Comparison of ENCODE assay signal across 8 cellular contexts in genomic region chr17:28896884-28897768, GRCh38. TPM values are rescaled to one million over a fixed set of nuclear protein-coding genes. Genes with fewer than 3 reads are reported as not detected.
DNase-seq lines count a peak whose midpoint lies in the region; ATAC-seq and TF ChIP-seq lines count a peak whose summit lies in the region.

FLOT2 (minus strand) TSS chr17:28897733; CDS start chr17:28897574, 159 bp downstream.

- H2BK120ac ChIP-seq in neuronal stem cell (ENCODE audit: low read depth, low read length), result no peak within 1 kb of the TSS

- WGBS in neuronal stem cell (ENCODE audit: extremely low coverage in 2 of 2, insufficient read length in 2 of 2, insufficient replicate concordance in 1 of 2), 2 donors, result no CpG with 5 or more reads among the region's 73 CpGs

- peak within 1 kb of the TSS; percentile 44 to 63; a peak in 3 of 4 replicates for H3K4me3 ChIP-seq in DND-41 (ENCODE audit: low read depth in 1 of 2, low read length in 2 of 2)
- peak within 1 kb of the TSS; percentile 94 for H3K4me3 ChIP-seq in HUES6 (ENCODE audit: low read depth, low read length)
- H3K4me3 ChIP-seq in fibroblast of villous mesenchyme (ENCODE audit: low read depth, low read length), result peak within 1 kb of the TSS; percentile 87
- peak within 1 kb of the TSS; percentile 69 to 96 for H3K4me3 ChIP-seq in neuronal stem cell (ENCODE audit: low read length in 2 of 2)

- H3K27ac ChIP-seq in DND-41 (ENCODE audit: low read length) (peak within 1 kb of the TSS; percentile 72), HUES6 (ENCODE audit: low read depth, low read length) (peak within 1 kb of the TSS; percentile 74; the same call in 1 of the 2 replicates), neuronal stem cell (replicated peaks; ENCODE audit: low read length) (peak within 1 kb of the TSS; percentile 79)

- peak within 1 kb of the TSS; percentile 91 for H3K4me2 ChIP-seq in DND-41 (ENCODE audit: insufficient read depth, low read length)
- H3K4me2 ChIP-seq in neuronal stem cell (ENCODE audit: insufficient read depth, low read length, poor library complexity, severe bottlenecking), result peak within 1 kb of the TSS; percentile 70

- H3K9ac ChIP-seq in DND-41 (ENCODE audit: low read depth, low read length) (peak within 1 kb of the TSS; percentile 76), HUES6 (ENCODE audit: low read length) (peak within 1 kb of the TSS; percentile 73), neuronal stem cell (ENCODE audit: low read depth, low read length, poor library complexity) (peak within 1 kb of the TSS; percentile 95)

- no peak within 1 kb of the TSS for H3K4ac ChIP-seq in neuronal stem cell (ENCODE audit: low read length)

- H3K27me3 ChIP-seq in DND-41 (ENCODE audit: insufficient read depth, low read length, poor library complexity) (no peaks in the 10 kb centered on the region), HUES6 (ENCODE audit: control insufficient read depth, insufficient read depth, low read length) (no peaks in the 10 kb centered on the region), neuronal stem cell (ENCODE audit: control insufficient read depth in 3 of 3, insufficient read depth in 3 of 3, low read depth in 1 of 3, low read length in 3 of 3) (no peaks in the 10 kb centered on the region)

- peak within 1 kb of the TSS; percentile 50 for H2AK5ac ChIP-seq in neuronal stem cell (ENCODE audit: low read depth, low read length)

- H3K14ac ChIP-seq in neuronal stem cell (ENCODE audit: low read length), result peak within 1 kb of the TSS; percentile 50

- DNase-seq in DND-41 (peak; percentile 77), RKO (ENCODE audit: low spot score) (peak; percentile 48), fibroblast of villous mesenchyme (ENCODE audit: low read depth) (peak; percentile 64), neuronal stem cell (ENCODE audit: low spot score) (peak; percentile 59), superior temporal gyrus (ENCODE audit: extremely low spot score) (peak; percentile 44), middle frontal gyrus (ENCODE audit: extremely low spot score, low spot score) (no peak)
- peak; percentile 88 for DNase-seq in activated effector memory CD4-positive, alpha-beta T cell treated with anti-CD3 and anti-CD28 coated beads, Interleukin-2, amount 50 U/mL, for 16 hours

- H2BK12ac ChIP-seq in neuronal stem cell (ENCODE audit: low read length), result no peak within 1 kb of the TSS

- peak within 1 kb of the TSS; percentile 76 for H4K91ac ChIP-seq in neuronal stem cell (ENCODE audit: low read depth, low read length, poor library complexity)

- H3K4me1 ChIP-seq in DND-41 (ENCODE audit: insufficient read depth, low read length), result peaks cover 58% of the 10 kb centered on the region
- peaks cover 18% of the 10 kb centered on the region for H3K4me1 ChIP-seq in HUES6 (ENCODE audit: control insufficient read depth, insufficient read depth, low read length)
- H3K4me1 ChIP-seq in neuronal stem cell (ENCODE audit: control insufficient read depth in 2 of 2, insufficient read depth in 1 of 2, low read depth in 1 of 2, low read length in 2 of 2), result peaks cover 7 to 12% of the 10 kb centered on the region in 2 donors

- ATAC-seq in DND-41 (ENCODE audit: insufficient read depth, low read depth), result peak; percentile 80

- peak within 1 kb of the TSS; percentile 96 for H3K18ac ChIP-seq in neuronal stem cell (ENCODE audit: low read length)

- H2BK15ac ChIP-seq in neuronal stem cell (ENCODE audit: low read length), result peak within 1 kb of the TSS; percentile 10

- H3K36me3 ChIP-seq in DND-41 (ENCODE audit: insufficient read depth, low read length) (peaks cover 20% of the 10 kb centered on the region), HUES6 (ENCODE audit: control insufficient read depth, insufficient read depth, low read length) (peaks cover 7% of the 10 kb centered on the region; the same call in 1 of the 2 replicates), neuronal stem cell (replicated peaks in 1 of 2; ENCODE audit: control insufficient read depth in 2 of 2, insufficient read depth in 2 of 2, low read length in 2 of 2) (peaks cover 0 to 40% of the 10 kb centered on the region in 2 donors)

- H3K79me2 ChIP-seq in DND-41 (ENCODE audit: insufficient read depth, low read length), result peaks cover 19% of the 10 kb centered on the region

- peaks cover 3% of the 10 kb centered on the region for H3K79me1 ChIP-seq in neuronal stem cell (ENCODE audit: low read depth, low read length)

- H4K20me1 ChIP-seq in DND-41 (ENCODE audit: insufficient read depth, low read length), result 0 out of 2 replicates have a peak, but pooled peaks cover 3% of the 10 kb centered on the region

- TF ChIP-seq CTCF in DND-41 (IDR thresholded peaks at IDR 0.05; ENCODE audit: borderline replicate concordance, extremely low read depth, low read length, poor library complexity, severe bottlenecking) (peak; percentile 55), fibroblast of villous mesenchyme (IDR thresholded peaks at IDR 0.05; ENCODE audit: insufficient read depth, low read depth, low read length) (peak; percentile 29)

- peak within 1 kb of the TSS; percentile 86 for H3K23ac ChIP-seq in neuronal stem cell (ENCODE audit: low read depth, low read length, poor library complexity)

- no peaks in the 10 kb centered on the region for H3K9me3 ChIP-seq in DND-41 (ENCODE audit: insufficient read depth, low read length, severe bottlenecking)
- no peaks in the 10 kb centered on the region for H3K9me3 ChIP-seq in HUES6 (ENCODE audit: control insufficient read depth, insufficient read depth, low read depth, low read length)
- no peaks in the 10 kb centered on the region for H3K9me3 ChIP-seq in neuronal stem cell (replicated peaks in 1 of 2; ENCODE audit: control insufficient read depth in 2 of 2, insufficient read depth in 1 of 2, low read depth in 1 of 2, low read length in 2 of 2)

- H2AFZ ChIP-seq in DND-41 (ENCODE audit: low read depth, low read length), result peak within 1 kb of the TSS; percentile 79
- peak within 1 kb of the TSS; percentile 91 for H2AFZ ChIP-seq in neuronal stem cell (ENCODE audit: low read length)

- peak within 1 kb of the TSS; percentile 82 for H2BK5ac ChIP-seq in neuronal stem cell (ENCODE audit: low read length)

- H4K8ac ChIP-seq in neuronal stem cell (ENCODE audit: low read depth, low read length), result no peak within 1 kb of the TSS

RNA-seq across cellular contexts. Expression of gene FLOT2, which starts in this region (rescaled TPM):
- 39.6 and 43.6 TPM in 2 replicates for total RNA-seq in fibroblast of villous mesenchyme
- 95.3 TPM for polyA plus RNA-seq in neuronal stem cell (2013, experiment 1 of 2)
- polyA plus RNA-seq in neuronal stem cell (2013, experiment 2 of 2), result 94.8 TPM
